In genomic region chr10:110613341-110613995, GRCh38 we compare ENCODE assay signal across 15 cellular contexts.
A peak's percentile ranks its signal among the peaks of the same experiment; 100 is the strongest.
DNase-seq lines count a peak whose midpoint lies in the region; ATAC-seq lines count a peak whose summit lies in the region.
"Had no signal": no experiment of that assay in that cellular context is flagged by ENCODE, and none has a peak within 500 bp of the region (broad histone marks: within the 10 kb centered on the region; RNA-seq: fewer than 3 reads in every experiment).

No MANE protein-coding gene starts in this region.

- H3K36me3 Mint-ChIP-seq in activated naive CD4-positive, alpha-beta T cell treated with anti-CD3 and anti-CD28 coated beads, Interleukin-2, amount 10 ng/mL, durations not matched to agents 7 days and 5 days = peaks cover 2% of the 10 kb centered on the region
- H3K36me3 Mint-ChIP-seq in T-helper 2 cell treated with Interferon-gamma antibody and Interleukin-4, amounts not matched to agents 5 μg/mL and 100 μg/mL, for 36 hours (ENCODE audit: low read depth) = peaks cover 1% of the 10 kb centered on the region
- H3K36me3 Mint-ChIP-seq in stimulated activated effector memory CD8-positive, alpha-beta T cell treated with anti-CD3 and anti-CD28 coated beads, Interleukin-12 subunit alpha, Interleukin-12 subunit beta, amount 100 ng/mL, for 72 hours = no peaks in the 10 kb centered on the region
- H3K36me3 Mint-ChIP-seq: activated CD8-positive, alpha-beta memory T cell treated with anti-CD3 and anti-CD28 coated beads, Interleukin-2, amount 10 ng/mL, durations not matched to agents 7 days and 5 days had no signal

- peaks cover 3% of the 10 kb centered on the region for H3K27me3 Mint-ChIP-seq in activated naive CD4-positive, alpha-beta T cell treated with anti-CD3 and anti-CD28 coated beads, Interleukin-2, amount 10 ng/mL, durations not matched to agents 7 days and 5 days
- no peaks in the 10 kb centered on the region for H3K27me3 Mint-ChIP-seq in T-helper 2 cell treated with Interferon-gamma antibody and Interleukin-4, amounts not matched to agents 5 μg/mL and 100 μg/mL, for 36 hours (ENCODE audit: low read depth)
- H3K27me3 Mint-ChIP-seq: activated CD8-positive, alpha-beta memory T cell treated with anti-CD3 and anti-CD28 coated beads, Interleukin-2, amount 10 ng/mL, durations not matched to agents 7 days and 5 days; progenitor cell of endocrine pancreas had no signal

- H3K4me3 Mint-ChIP-seq in activated naive CD4-positive, alpha-beta T cell treated with anti-CD3 and anti-CD28 coated beads, Interleukin-2, amount 10 ng/mL, durations not matched to agents 7 days and 5 days = no peak overlapping the region
- no peak overlapping the region for H3K4me3 Mint-ChIP-seq in T-helper 2 cell treated with Interferon-gamma antibody and Interleukin-4, amounts not matched to agents 5 μg/mL and 100 μg/mL, for 36 hours
- peak overlapping the region; percentile 35 for H3K4me3 Mint-ChIP-seq in stimulated activated effector memory CD8-positive, alpha-beta T cell treated with anti-CD3 and anti-CD28 coated beads, Interleukin-12 subunit alpha, Interleukin-12 subunit beta, amount 100 ng/mL, for 72 hours
- H3K4me3 Mint-ChIP-seq: activated CD8-positive, alpha-beta memory T cell treated with anti-CD3 and anti-CD28 coated beads, Interleukin-2, amount 10 ng/mL, durations not matched to agents 7 days and 5 days had no signal

- H3K27ac Mint-ChIP-seq in activated naive CD4-positive, alpha-beta T cell treated with anti-CD3 and anti-CD28 coated beads, Interleukin-2, amount 10 ng/mL, durations not matched to agents 7 days and 5 days = no peak overlapping the region
- no peak overlapping the region for H3K27ac Mint-ChIP-seq in T-helper 2 cell treated with Interferon-gamma antibody and Interleukin-4, amounts not matched to agents 5 μg/mL and 100 μg/mL, for 36 hours
- peak overlapping the region; percentile 54 for H3K27ac Mint-ChIP-seq in stimulated activated effector memory CD8-positive, alpha-beta T cell treated with anti-CD3 and anti-CD28 coated beads, Interleukin-12 subunit alpha, Interleukin-12 subunit beta, amount 100 ng/mL, for 72 hours
- H3K27ac Mint-ChIP-seq: activated CD8-positive, alpha-beta memory T cell treated with anti-CD3 and anti-CD28 coated beads, Interleukin-2, amount 10 ng/mL, durations not matched to agents 7 days and 5 days; progenitor cell of endocrine pancreas had no signal

- ATAC-seq in HG02610 (IDR thresholded peaks at IDR 0.05; ENCODE audit: unreplicated experiment) (peak; percentile 38), GM21526 (IDR thresholded peaks at IDR 0.05; ENCODE audit: low FRiP score, unreplicated experiment) (no peak), GM18907 (IDR thresholded peaks at IDR 0.05; ENCODE audit: unreplicated experiment) (no peak), GM21528 (IDR thresholded peaks at IDR 0.05; ENCODE audit: low FRiP score, unreplicated experiment) (no peak)
- ATAC-seq in stimulated activated effector memory CD8-positive, alpha-beta T cell treated with anti-CD3 and anti-CD28 coated beads, Interleukin-12 subunit alpha, Interleukin-12 subunit beta, amount 100 ng/mL, for 72 hours = peak; percentile 55
- ATAC-seq: gastrocnemius medialis had no signal

- peaks cover 36% of the 10 kb centered on the region for H3K4me1 Mint-ChIP-seq in activated naive CD4-positive, alpha-beta T cell treated with anti-CD3 and anti-CD28 coated beads, Interleukin-2, amount 10 ng/mL, durations not matched to agents 7 days and 5 days
- peaks cover 8% of the 10 kb centered on the region for H3K4me1 Mint-ChIP-seq in T-helper 2 cell treated with Interferon-gamma antibody and Interleukin-4, amounts not matched to agents 5 μg/mL and 100 μg/mL, for 36 hours (ENCODE audit: low read depth)
- peaks cover 58% of the 10 kb centered on the region for H3K4me1 Mint-ChIP-seq in stimulated activated effector memory CD8-positive, alpha-beta T cell treated with anti-CD3 and anti-CD28 coated beads, Interleukin-12 subunit alpha, Interleukin-12 subunit beta, amount 100 ng/mL, for 72 hours

- CTCF ChIA-PET in activated naive CD4-positive, alpha-beta T cell treated with anti-CD3 and anti-CD28 coated beads, Interleukin-2, amount 10 ng/mL, durations not matched to agents 7 days and 5 days (lab: Charles Lee) = interaction anchor here (2.3 to 4.9 kb wide), 3 partner anchors 10 to 61 kb away, joined by 5 to 32 read pairs (median 10); no protein-coding TSS in a partner anchor

- no peaks in the 10 kb centered on the region for H3K9me3 Mint-ChIP-seq in activated naive CD4-positive, alpha-beta T cell treated with anti-CD3 and anti-CD28 coated beads, Interleukin-2, amount 10 ng/mL, durations not matched to agents 7 days and 5 days
- H3K9me3 Mint-ChIP-seq in T-helper 2 cell treated with Interferon-gamma antibody and Interleukin-4, amounts not matched to agents 5 μg/mL and 100 μg/mL, for 36 hours = no peaks in the 10 kb centered on the region
- no peaks in the 10 kb centered on the region for H3K9me3 Mint-ChIP-seq in stimulated activated effector memory CD8-positive, alpha-beta T cell treated with anti-CD3 and anti-CD28 coated beads, Interleukin-12 subunit alpha, Interleukin-12 subunit beta, amount 100 ng/mL, for 72 hours

- peak; percentile 34 for DNase-seq in activated naive CD4-positive, alpha-beta T cell treated with Interleukin-2 at 50 U/mL for 16 hours
- no peak for DNase-seq in activated naive CD4-positive, alpha-beta T cell treated with anti-CD3 and anti-CD28 coated beads, Interleukin-2, amount 10 ng/mL, durations not matched to agents 7 days and 5 days
- DNase-seq in T-helper 2 cell treated with Interferon-gamma antibody and Interleukin-4, amounts not matched to agents 5 μg/mL and 100 μg/mL, for 36 hours (ENCODE audit: low spot score) = peak; percentile 31
- DNase-seq in stimulated activated effector memory CD8-positive, alpha-beta T cell treated with anti-CD3 and anti-CD28 coated beads, Interleukin-12 subunit alpha, Interleukin-12 subunit beta, amount 100 ng/mL, for 72 hours (ENCODE audit: low spot score in 2 of 2) = no peak
- DNase-seq: BE2C, colonic mucosa, gastrocnemius medialis, NCI-H2107, SHP77 treated with DMSO at 0.1 percent for 48 hours had no signal

Comparison
In these comparisons a context has a peak if more than half of its experiments do, and no peak if none do; other contexts are left out.
1. DNase-seq: peak in activated naive CD4-positive, alpha-beta T cell treated with Interleukin-2 at 50 U/mL for 16 hours (single experiment) and T-helper 2 cell treated with Interferon-gamma antibody and Interleukin-4, amounts not matched to agents 5 μg/mL and 100 μg/mL, for 36 hours (single experiment); none in activated naive CD4-positive, alpha-beta T cell treated with anti-CD3 and anti-CD28 coated beads, Interleukin-2, amount 10 ng/mL, durations not matched to agents 7 days and 5 days (single experiment) and stimulated activated effector memory CD8-positive, alpha-beta T cell treated with anti-CD3 and anti-CD28 coated beads, Interleukin-12 subunit alpha, Interleukin-12 subunit beta, amount 100 ng/mL, for 72 hours (0 of 2).
2. ATAC-seq: peak in HG02610 (single experiment) and stimulated activated effector memory CD8-positive, alpha-beta T cell treated with anti-CD3 and anti-CD28 coated beads, Interleukin-12 subunit alpha, Interleukin-12 subunit beta, amount 100 ng/mL, for 72 hours (single experiment); none in GM21526 (single experiment), GM18907 (single experiment) and GM21528 (single experiment).